In genomic region chr13:39554371-39554770, GRCh38 we compare ENCODE assay signal across 22 cellular contexts. TPM values are rescaled to one million over a fixed set of nuclear protein-coding genes. Genes with fewer than 3 reads are reported as not detected.
DNase-seq lines count a peak whose midpoint lies in the region; ATAC-seq and TF ChIP-seq lines count a peak whose summit lies in the region.
"Had no signal": no experiment of that assay in that cellular context is flagged by ENCODE, and none has a peak within 500 bp of the region (broad histone marks: within the 10 kb centered on the region; RNA-seq: fewer than 3 reads in every experiment).

No MANE protein-coding gene starts in this region.

- intact Hi-C loops in activated T-helper 2 cell treated with anti-CD3 and anti-CD28 coated beads, Interferon-gamma antibody, Interleukin-2, Interleukin-4, amounts not matched to agents 10 μg/mL and 5 μg/mL and 100 μg/mL, durations not matched to agents 14 hours and 24 hours and 36 hours (cut with micrococcal nuclease) = no loop called here

- no peaks in the 10 kb centered on the region for H3K9me3 Mint-ChIP-seq in activated T-helper 2 cell treated with anti-CD3 and anti-CD28 coated beads, Interferon-gamma antibody, Interleukin-2, Interleukin-4, amounts not matched to agents 10 μg/mL and 5 μg/mL and 100 μg/mL, durations not matched to agents 14 hours and 24 hours and 36 hours
- H3K9me3 Mint-ChIP-seq: HFFc6 had no signal

- H3K4me2 ChIP-seq in GM23248 (ENCODE audit: unreplicated experiment) (peak overlapping the region; percentile 47), trophoblast cell (ENCODE audit: low read length) (no peak overlapping the region)

- no peaks in the 10 kb centered on the region for H4K20me1 ChIP-seq in GM23248 (ENCODE audit: insufficient read depth)

- no peaks in the 10 kb centered on the region for H3K4me1 Mint-ChIP-seq in activated T-helper 2 cell treated with anti-CD3 and anti-CD28 coated beads, Interferon-gamma antibody, Interleukin-2, Interleukin-4, amounts not matched to agents 10 μg/mL and 5 μg/mL and 100 μg/mL, durations not matched to agents 14 hours and 24 hours and 36 hours (ENCODE audit: low read depth)
- H3K4me1 Mint-ChIP-seq: CD4-positive, CD25-positive, alpha-beta regulatory T cell; CD8-positive, alpha-beta memory T cell had no signal

- H4K8ac ChIP-seq in trophoblast cell (ENCODE audit: low read depth, low read length) = no peak overlapping the region

- H3K36me3 Mint-ChIP-seq in activated T-helper 2 cell treated with anti-CD3 and anti-CD28 coated beads, Interferon-gamma antibody, Interleukin-2, Interleukin-4, amounts not matched to agents 10 μg/mL and 5 μg/mL and 100 μg/mL, durations not matched to agents 14 hours and 24 hours and 36 hours (ENCODE audit: low read depth) = no peaks in the 10 kb centered on the region
- H3K36me3 Mint-ChIP-seq: CD4-positive, CD25-positive, alpha-beta regulatory T cell; CD8-positive, alpha-beta memory T cell had no signal

- ATAC-seq in GM18498 (IDR thresholded peaks at IDR 0.05; ENCODE audit: unreplicated experiment) (no peak), GM18502 (IDR thresholded peaks at IDR 0.05; ENCODE audit: poor library complexity, unreplicated experiment) (no peak)
- ATAC-seq: HCT116, HepG2 had no signal

- no peaks in the 10 kb centered on the region for H3K79me1 ChIP-seq in trophoblast cell (ENCODE audit: low read length)

- H3K79me2 ChIP-seq in GM23248 (ENCODE audit: insufficient read depth) = peaks cover 82% of the 10 kb centered on the region
- H3K79me2 ChIP-seq in trophoblast cell (ENCODE audit: control insufficient read depth, insufficient read depth, low read length, poor library complexity) = no peaks in the 10 kb centered on the region

- no peaks in the 10 kb centered on the region for H3K9me2 ChIP-seq in GM23248 (ENCODE audit: insufficient read depth)

- H3K9ac ChIP-seq in GM23248 (no peak overlapping the region), trophoblast cell (ENCODE audit: low read length) (no peak overlapping the region)

- H3K4me1 ChIP-seq in GM23248 (ENCODE audit: insufficient read depth) (peaks cover 18% of the 10 kb centered on the region), trophoblast cell (ENCODE audit: control insufficient read depth in 1 of 2, insufficient read depth in 2 of 2, low read length in 2 of 2) (peaks cover 0 to 3% of the 10 kb centered on the region in 2 experiments)
- H3K4me1 ChIP-seq: BE2C had no signal

- H3K4me3 ChIP-seq in AG10803 (ENCODE audit: low read length) = no peak overlapping the region
- peak overlapping the region; percentile 28; the same call in 1 of the 2 replicates for H3K4me3 ChIP-seq in GM23248
- H3K4me3 ChIP-seq in fibroblast of the aortic adventitia (ENCODE audit: low read depth, low read length) = no peak overlapping the region
- no peak overlapping the region for H3K4me3 ChIP-seq in trophoblast cell (ENCODE audit: low read depth, low read length)

- no peak overlapping the region for H2AK5ac ChIP-seq in trophoblast cell (ENCODE audit: low read length)

- no peak overlapping the region for H3K18ac ChIP-seq in trophoblast cell (ENCODE audit: low read length)

- H4K91ac ChIP-seq in trophoblast cell (ENCODE audit: low read depth, low read length) = no peak overlapping the region

- H3K4ac ChIP-seq in trophoblast cell (ENCODE audit: low read depth, low read length) = no peak overlapping the region

- no peak overlapping the region for H3K14ac ChIP-seq in trophoblast cell (ENCODE audit: low read length)

- WGBS in GM23248 (ENCODE audit: low coverage in 1 of 2, low lambda C conversion rate in 2 of 2, missing lambda C conversion rate in 2 of 2), 2 experiments = 25 to 29% methylated on average over 3 of the region's 3 CpGs
- WGBS in trophoblast cell (ENCODE audit: extremely low coverage, insufficient coverage, insufficient read length) = no CpG with 5 or more reads among the region's 3 CpGs

- no peak overlapping the region for H3K23ac ChIP-seq in trophoblast cell (ENCODE audit: low read length)

- H3K27ac ChIP-seq in GM23248 (peak overlapping the region; percentile 37), trophoblast cell (ENCODE audit: low read depth, low read length) (no peak overlapping the region)

- no peak overlapping the region for H2BK12ac ChIP-seq in trophoblast cell (ENCODE audit: low read length)

- no peak overlapping the region for H2BK5ac ChIP-seq in trophoblast cell (ENCODE audit: low read depth, low read length, poor library complexity)

- no peak overlapping the region for H3K4me3 Mint-ChIP-seq in activated T-helper 2 cell treated with anti-CD3 and anti-CD28 coated beads, Interferon-gamma antibody, Interleukin-2, Interleukin-4, amounts not matched to agents 10 μg/mL and 5 μg/mL and 100 μg/mL, durations not matched to agents 14 hours and 24 hours and 36 hours (ENCODE audit: low read depth)
- H3K4me3 Mint-ChIP-seq: CD4-positive, CD25-positive, alpha-beta regulatory T cell; CD8-positive, alpha-beta memory T cell; HFFc6 had no signal

- peak overlapping the region; percentile 49 for H2AFZ ChIP-seq in GM23248
- no peak overlapping the region for H2AFZ ChIP-seq in trophoblast cell (ENCODE audit: insufficient read depth, low read length, poor library complexity)

- no peaks in the 10 kb centered on the region for H3K27me3 ChIP-seq in GM23248 (replicated peaks; ENCODE audit: insufficient read depth)
- H3K27me3 ChIP-seq in trophoblast cell (ENCODE audit: insufficient read depth, low read length) = no peaks in the 10 kb centered on the region
- H3K27me3 ChIP-seq: BE2C had no signal

- no peak overlapping the region for H4K12ac ChIP-seq in trophoblast cell (ENCODE audit: low read depth, low read length)

- H3K9me3 ChIP-seq in GM23248 (ENCODE audit: low read depth) (no peaks in the 10 kb centered on the region), trophoblast cell (ENCODE audit: insufficient read depth, low read depth, low read length) (no peaks in the 10 kb centered on the region)
- H3K9me3 ChIP-seq: BE2C had no signal

- DNase-seq in AG10803 (ENCODE audit: low read depth) = peak; percentile 64
- DNase-seq in GM23248 = peak; percentile 46
- peak; percentile 18 for DNase-seq in fibroblast of the aortic adventitia (ENCODE audit: low read depth)
- DNase-seq in trophoblast cell = peak; percentile 23 to 62
- no peak for DNase-seq in activated T-helper 2 cell treated with anti-CD3 and anti-CD28 coated beads, Interferon-gamma antibody, Interleukin-2, Interleukin-4, amounts not matched to agents 10 μg/mL and 5 μg/mL and 100 μg/mL, durations not matched to agents 14 hours and 24 hours and 36 hours (ENCODE audit: low spot score)
- DNase-seq: 8988T; BE2C; C1 segment of cervical spinal cord; CD4-positive, CD25-positive, alpha-beta regulatory T cell; CD8-positive, alpha-beta memory T cell; COR-L47; DMS 273 treated with DMSO at 0.1 percent for 48 hours; DND-41; EL; GOT3; H7; HFFc6 had no signal

- H3F3A ChIP-seq in GM23248 (ENCODE audit: insufficient read depth) = 0 out of 2 replicates have a peak, but pooled peaks cover 11% of the 10 kb centered on the region

- in situ Hi-C loops in GM23248 (cut with MboI) = no loop called here

- no peaks in the 10 kb centered on the region for H3K36me3 ChIP-seq in GM23248 (ENCODE audit: low read depth)
- no peaks in the 10 kb centered on the region for H3K36me3 ChIP-seq in trophoblast cell (ENCODE audit: control insufficient read depth in 1 of 2, insufficient read depth in 2 of 2, low read length in 2 of 2)
- H3K36me3 ChIP-seq: BE2C had no signal

- no peak for TF ChIP-seq CTCF in AG10803 (conservative IDR thresholded peaks at IDR 0.05; ENCODE audit: low read length)
- no peak for TF ChIP-seq CTCF in fibroblast of the aortic adventitia (IDR thresholded peaks at IDR 0.05; ENCODE audit: insufficient read depth, low read length)

- no peak overlapping the region for H2BK120ac ChIP-seq in trophoblast cell (ENCODE audit: insufficient read depth, low read length, poor library complexity)

- peaks cover 4% of the 10 kb centered on the region for H3K27me3 Mint-ChIP-seq in activated T-helper 2 cell treated with anti-CD3 and anti-CD28 coated beads, Interferon-gamma antibody, Interleukin-2, Interleukin-4, amounts not matched to agents 10 μg/mL and 5 μg/mL and 100 μg/mL, durations not matched to agents 14 hours and 24 hours and 36 hours (ENCODE audit: low read depth)
- H3K27me3 Mint-ChIP-seq: CD4-positive, CD25-positive, alpha-beta regulatory T cell had no signal

- H3K27ac Mint-ChIP-seq in activated T-helper 2 cell treated with anti-CD3 and anti-CD28 coated beads, Interferon-gamma antibody, Interleukin-2, Interleukin-4, amounts not matched to agents 10 μg/mL and 5 μg/mL and 100 μg/mL, durations not matched to agents 14 hours and 24 hours and 36 hours = no peak overlapping the region
- H3K27ac Mint-ChIP-seq: CD4-positive, CD25-positive, alpha-beta regulatory T cell; CD8-positive, alpha-beta memory T cell; HFFc6 had no signal

RNA-seq across cellular contexts. Expression of gene LHFPL6, which starts 48.6 kb away (rescaled TPM):
- total RNA-seq in GM23248 (2014; rRNA removed; shearing (Covaris generic)) = 74.4 and 91.2 TPM in 2 replicates
- polyA plus RNA-seq in GM23248 (2016; fragmentation: Nextera tagmentation; extraction: Ambion mirVana) = 111 and 117 TPM in 2 replicates
- total RNA-seq in fibroblast of the aortic adventitia (ENCODE audit: low replicate concordance) = 45.2 and 109 TPM in 2 replicates
- polyA plus RNA-seq in trophoblast cell (2013) = 21.6 and 22.3 TPM in 2 replicates
- 4.8 and 5.8 TPM in 2 replicates for total RNA-seq in activated T-helper 2 cell treated with anti-CD3 and anti-CD28 coated beads, Interferon-gamma antibody, Interleukin-2, Interleukin-4, amounts not matched to agents 10 μg/mL and 5 μg/mL and 100 μg/mL, durations not matched to agents 14 hours and 24 hours and 36 hours
- total RNA-seq: CD4-positive, CD25-positive, alpha-beta regulatory T cell; G401; HepG2 had no signal
- polyA plus RNA-seq: CD8-positive, alpha-beta memory T cell; HepG2 had no signal
